In genomic region chr12:13164271-13164670, GRCh38 we compare ENCODE assay signal across 13 cellular contexts.
"Had no signal": no experiment of that assay in that cellular context is flagged by ENCODE, and none has a peak within 500 bp of the region (broad histone marks: within the 10 kb centered on the region; RNA-seq: fewer than 3 reads in every experiment).

No MANE protein-coding gene starts in this region.

- H3K27me3 ChIP-seq: heart left ventricle had no signal

- ATAC-seq: activated naive CD4-positive, alpha-beta T cell treated with anti-CD3 and anti-CD28 coated beads, Interleukin-2, amount 50 U/mL, for 72 hours; activated T-cell treated with anti-CD3 and anti-CD28 coated beads, Interleukin-2, amount 50 U/mL, for 4 hours; heart left ventricle; left lobe of liver; stimulated activated naive CD8-positive, alpha-beta T cell treated with anti-CD3 and anti-CD28 coated beads, Interleukin-15, Interleukin-2, amounts not matched to agents 100 U/mL and 50 U/mL, for 24 hours had no signal

- DNase-seq: activated CD4-positive, alpha-beta T cell treated with anti-CD3 and anti-CD28 coated beads, Interleukin-2, amount 50 U/mL, for 4 hours; activated CD4-positive, CD25-positive, alpha-beta regulatory T cell; activated effector memory CD4-positive, alpha-beta T cell treated with anti-CD3 and anti-CD28 coated beads, Interleukin-2, amount 50 U/mL, for 16 hours; activated T-cell treated with anti-CD3 and anti-CD28 coated beads, Interleukin-2, amount 50 U/mL, for 4 hours; amniotic stem cell; foreskin melanocyte; heart left ventricle; occipital lobe; stimulated activated CD4-positive, alpha-beta T cell treated with anti-CD3 and anti-CD28 coated beads, Interleukin-4, amount 100 ng/mL, for 1 hour; stimulated activated CD8-positive, alpha-beta memory T cell treated with anti-CD3 and anti-CD28 coated beads, Interleukin-4, amount 100 ng/mL, for 48 hours; stimulated activated naive CD8-positive, alpha-beta T cell treated with anti-CD3 and anti-CD28 coated beads, Interleukin-15, Interleukin-2, amounts not matched to agents 100 U/mL and 50 U/mL, for 24 hours had no signal

- H3K36me3 ChIP-seq: heart left ventricle had no signal

- H3K27ac ChIP-seq: heart left ventricle had no signal

- H3K4me3 ChIP-seq: heart left ventricle had no signal
